In the genomic region with DNA sequence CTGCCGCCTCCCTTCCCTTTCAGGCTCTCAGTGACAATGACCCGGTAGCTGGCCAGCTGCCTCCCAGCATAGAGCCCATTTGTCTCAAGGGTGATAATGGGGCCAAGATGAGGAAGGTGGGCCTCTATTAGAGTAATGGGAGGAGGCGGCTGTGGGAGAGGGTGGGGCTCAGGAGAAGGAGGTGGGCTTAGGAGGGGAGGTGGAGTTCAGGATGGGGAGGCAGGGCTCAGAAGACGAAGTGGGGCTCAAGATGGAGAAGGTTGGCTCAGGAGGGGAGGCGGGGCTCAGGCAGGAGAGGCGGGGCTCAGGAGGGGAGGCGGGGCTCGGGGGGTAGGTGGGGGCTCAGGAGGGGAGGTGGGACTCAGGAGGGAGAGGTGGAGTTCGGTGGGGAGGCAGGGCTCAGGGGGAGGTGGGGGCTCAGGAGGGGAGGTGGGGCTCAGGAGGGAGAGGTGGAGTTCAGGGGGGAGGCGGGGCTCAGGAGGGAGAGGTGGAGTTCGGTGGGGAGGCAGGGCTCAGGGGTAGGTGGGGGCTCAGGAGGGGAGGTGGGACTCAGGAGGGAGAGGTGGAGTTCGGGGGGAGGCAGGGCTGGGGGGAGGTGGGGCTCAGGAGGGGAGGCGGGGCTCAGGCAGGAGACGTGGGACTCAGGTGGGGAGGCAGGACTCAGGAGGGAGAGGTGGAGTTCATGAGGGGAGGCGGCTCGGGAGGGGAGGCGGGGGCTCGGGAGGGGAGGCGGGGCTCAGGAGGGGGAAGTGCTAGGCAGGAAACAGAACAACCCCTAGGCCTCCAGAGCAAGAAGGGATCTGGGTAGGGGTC, we compare ENCODE assay signal across 15 cellular contexts. TPM values are rescaled to one million over a fixed set of nuclear protein-coding genes. Genes with fewer than 3 reads are reported as not detected.
DNase-seq lines count a peak whose midpoint lies in the region; ATAC-seq, FAIRE-seq and TF ChIP-seq lines count a peak whose summit lies in the region.
"Had no signal": no experiment of that assay in that cellular context is flagged by ENCODE, and none has a peak within 500 bp of the region (broad histone marks: within the 10 kb centered on the region; RNA-seq: fewer than 3 reads in every experiment).

No MANE protein-coding gene starts in this region.

- TF ChIP-seq POLR2A in H54 (IDR thresholded peaks at IDR 0.05; ENCODE audit: low read depth, low read length): no peak

- H3K27ac Mint-ChIP-seq in brain: peak overlapping the region in 3 of 5 experiments; percentile 54 to 87 (median 85)
- H3K27ac Mint-ChIP-seq: activated B cell treated with CpG ODN at 0.5 μM for 24 hours; activated T-helper 2 cell treated with anti-CD3 and anti-CD28 coated beads, Interferon-gamma antibody, Interleukin-2, Interleukin-4, amounts not matched to agents 10 μg/mL and 5 μg/mL and 100 μg/mL, durations not matched to agents 14 hours and 24 hours and 36 hours; stimulated activated naive B cell treated with anti-CD40 and anti-IgM and Interleukin-4, amounts not matched to agents 10 μg/mL and 1 μg/mL and 100 μg/mL, for 72 hours had no signal

- no peaks in the 10 kb centered on the region for H3K27me3 Mint-ChIP-seq in brain

- H3K9me3 Mint-ChIP-seq in brain: peaks cover 0 to 2% (median 0%) of the 10 kb centered on the region in 5 experiments
- H3K9me3 Mint-ChIP-seq: activated B cell treated with CpG ODN at 0.5 μM for 24 hours had no signal

- no peak overlapping the region for H3K27ac ChIP-seq in upper lobe of right lung
- H3K27ac ChIP-seq: Peyer's patch had no signal

- H3K9me3 ChIP-seq in upper lobe of right lung: no peaks in the 10 kb centered on the region
- H3K9me3 ChIP-seq: Peyer's patch had no signal

- H3K4me3 ChIP-seq in upper lobe of right lung: no peak overlapping the region
- H3K4me3 ChIP-seq: Peyer's patch had no signal

- no peak for ATAC-seq in upper lobe of right lung
- ATAC-seq in HG02884 (IDR thresholded peaks at IDR 0.05; ENCODE audit: unreplicated experiment): no peak
- no peak for ATAC-seq in HG03520 (IDR thresholded peaks at IDR 0.05; ENCODE audit: unreplicated experiment)
- ATAC-seq: left cardiac atrium; stimulated activated naive B cell treated with anti-CD40 and anti-IgM and Interleukin-4, amounts not matched to agents 10 μg/mL and 1 μg/mL and 100 μg/mL, for 72 hours had no signal

- DNase-seq in activated effector memory CD4-positive, alpha-beta T cell treated with anti-CD3 and anti-CD28 coated beads, Interleukin-2, amount 50 U/mL, for 16 hours: peak; percentile 28
- DNase-seq in activated effector memory CD4-positive, alpha-beta T cell treated with Interleukin-2 at 50 U/mL for 16 hours: no peak
- DNase-seq in NCI-H2029 treated with DMSO at 0.1 percent for 48 hours (lab: John Stamatoyannopoulos, UW) (peak; percentile 13), upper lobe of right lung (peak; percentile 41), H54 (ENCODE audit: insufficient read length, low spot score) (no peak)
- DNase-seq: activated B cell treated with CpG ODN at 0.5 μM for 24 hours; left cardiac atrium; Peyer's patch; stimulated activated naive B cell treated with anti-CD40 and anti-IgM and Interleukin-4, amounts not matched to agents 10 μg/mL and 1 μg/mL and 100 μg/mL, for 72 hours had no signal

- TF ChIP-seq CTCF in brain (conservative IDR thresholded peaks at IDR 0.05): no peak
- no peak for TF ChIP-seq CTCF in upper lobe of right lung (IDR thresholded peaks at IDR 0.05)

- H3K36me3 ChIP-seq in upper lobe of right lung: no peaks in the 10 kb centered on the region
- H3K36me3 ChIP-seq: Peyer's patch had no signal

- peaks cover 69% of the 10 kb centered on the region for H3K4me1 Mint-ChIP-seq in brain

- FAIRE-seq in H54 (lab: Jason Lieb, UNC): no peak

- H3K4me3 Mint-ChIP-seq in brain: peak overlapping the region in 2 of 5 experiments; percentile 31 to 64
- H3K4me3 Mint-ChIP-seq: activated B cell treated with CpG ODN at 0.5 μM for 24 hours; stimulated activated naive B cell treated with anti-CD40 and anti-IgM and Interleukin-4, amounts not matched to agents 10 μg/mL and 1 μg/mL and 100 μg/mL, for 72 hours had no signal

- peaks cover 26% of the 10 kb centered on the region for H3K27me3 ChIP-seq in upper lobe of right lung

- no peaks in the 10 kb centered on the region for H3K4me1 ChIP-seq in upper lobe of right lung

- H3K36me3 Mint-ChIP-seq in brain: no peaks in the 10 kb centered on the region
- H3K36me3 Mint-ChIP-seq: stimulated activated naive B cell treated with anti-CD40 and anti-IgM and Interleukin-4, amounts not matched to agents 10 μg/mL and 1 μg/mL and 100 μg/mL, for 72 hours had no signal

- intact Hi-C loops in upper lobe of right lung (cut with DNase I): no loop called here

RNA-seq across cellular contexts. Expression of a gene that starts 36.8 kb away (rescaled TPM):
- 38.6 TPM for polyA plus RNA-seq in brain (ENCODE audit: insufficient read depth, low read depth, low replicate concordance)
- total RNA-seq in upper lobe of right lung: 4.6 TPM
- total RNA-seq: activated B cell treated with CpG ODN at 0.5 μM for 24 hours, G401, MCF 10A had no signal

Comparison
In these comparisons a context has a peak if more than half of its experiments do, and no peak if none do; other contexts are left out.
1. DNase-seq: peak in activated effector memory CD4-positive, alpha-beta T cell treated with anti-CD3 and anti-CD28 coated beads, Interleukin-2, amount 50 U/mL, for 16 hours (single experiment), NCI-H2029 treated with DMSO at 0.1 percent for 48 hours (single experiment) and upper lobe of right lung (single experiment); none in activated effector memory CD4-positive, alpha-beta T cell treated with Interleukin-2 at 50 U/mL for 16 hours (single experiment) and H54 (single experiment).